4 cellular contexts compared by ENCODE assay signal in the genomic region with DNA sequence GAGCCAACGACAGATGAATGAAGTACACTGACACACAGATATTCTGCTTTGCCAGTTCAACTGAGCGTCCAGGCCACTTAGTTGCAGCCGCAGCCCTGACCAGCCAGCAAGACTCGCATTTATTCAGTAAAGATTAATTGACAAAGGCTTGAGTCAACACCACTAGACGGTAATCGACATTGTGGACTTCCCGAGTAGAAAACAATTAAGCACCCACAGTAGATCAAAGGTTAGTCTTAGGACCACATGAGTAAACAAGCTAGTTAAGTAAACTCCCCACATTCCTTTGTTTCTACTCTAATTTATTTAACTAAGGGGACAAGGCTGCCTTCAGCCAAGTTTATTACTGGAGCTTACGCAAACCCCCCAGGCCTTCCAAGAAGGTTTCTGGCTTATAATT.
DNase-seq lines count a peak whose midpoint lies in the region; ATAC-seq, FAIRE-seq and TF ChIP-seq lines count a peak whose summit lies in the region.
"Not testable (repeated sequence)": the region's sequence is repeated elsewhere in the genome, so short reads cannot be mapped to it uniquely, and the experiment has no call there.

No MANE protein-coding gene starts in this region.

- H2AFZ ChIP-seq in HepG2 (ENCODE audit: low read length), result not testable (repeated sequence)

- H3K79me2 ChIP-seq in HepG2 (ENCODE audit: insufficient read depth, low read length), result not testable (repeated sequence)

- not testable (repeated sequence) for BruUV-seq in HepG2 (replicated peaks; lab: Mats Ljungman, UMichigan)

- peak; percentile 8 for FAIRE-seq in HepG2 (lab: Jason Lieb, UNC)

- DNase-seq in HT-29 (ENCODE audit: low spot score), result peak; percentile 67
- peak; percentile 28 for DNase-seq in activated CD4-positive, alpha-beta T cell treated with anti-CD3 and anti-CD28 coated beads, Interleukin-2, amount 10 ng/mL, durations not matched to agents 24 days and 14 days
- not testable (repeated sequence) for DNase-seq in chondrocyte (ENCODE audit: low spot score)
- DNase-seq in HepG2 (ENCODE audit: low spot score), result peak; percentile 95

- H3K36me3 Mint-ChIP-seq in activated CD4-positive, alpha-beta T cell treated with anti-CD3 and anti-CD28 coated beads, Interleukin-2, amount 10 ng/mL, durations not matched to agents 24 days and 14 days (ENCODE audit: low read depth), result not testable (repeated sequence)
- H3K36me3 Mint-ChIP-seq in chondrocyte (ENCODE audit: low read depth), result peaks cover 44% of the 10 kb centered on the region

- H3K4me3 Mint-ChIP-seq in activated CD4-positive, alpha-beta T cell treated with anti-CD3 and anti-CD28 coated beads, Interleukin-2, amount 10 ng/mL, durations not matched to agents 24 days and 14 days; chondrocyte (ENCODE audit: unreplicated experiment): not testable (repeated sequence)

- peaks cover 45% of the 10 kb centered on the region for H3K9me3 ChIP-seq in HepG2 (ENCODE audit: low read length)

- H3K4me1 ChIP-seq in HepG2 (ENCODE audit: insufficient read depth, low read length), result peaks cover 24% of the 10 kb centered on the region

- H3K27me3 ChIP-seq in HepG2 (ENCODE audit: control insufficient read depth in 1 of 2, insufficient read depth in 2 of 2, low read length in 2 of 2), result not testable (repeated sequence)

- not testable (repeated sequence) for H3K27ac Mint-ChIP-seq in activated CD4-positive, alpha-beta T cell treated with anti-CD3 and anti-CD28 coated beads, Interleukin-2, amount 10 ng/mL, durations not matched to agents 24 days and 14 days
- peak overlapping the region; percentile 17 for H3K27ac Mint-ChIP-seq in chondrocyte (ENCODE audit: unreplicated experiment)

- not testable (repeated sequence) for H3K4me1 Mint-ChIP-seq in activated CD4-positive, alpha-beta T cell treated with anti-CD3 and anti-CD28 coated beads, Interleukin-2, amount 10 ng/mL, durations not matched to agents 24 days and 14 days
- H3K4me1 Mint-ChIP-seq in chondrocyte (ENCODE audit: low read depth), result peaks cover 43% of the 10 kb centered on the region

- not testable (repeated sequence) for H3K9ac ChIP-seq in HepG2 (ENCODE audit: insufficient read depth, low read depth, low read length)

- CTCF ChIA-PET in HepG2 (lab: Yijun Ruan, JAX; ENCODE audit: low intra/inter-chr PET ratio, low total read pairs), result not testable (repeated sequence)

- H3K27me3 Mint-ChIP-seq in activated CD4-positive, alpha-beta T cell treated with anti-CD3 and anti-CD28 coated beads, Interleukin-2, amount 10 ng/mL, durations not matched to agents 24 days and 14 days, result peaks cover 12% of the 10 kb centered on the region
- not testable (repeated sequence) for H3K27me3 Mint-ChIP-seq in chondrocyte (ENCODE audit: low read depth)

- H3K36me3 ChIP-seq in HepG2 (replicated peaks in 1 of 2; ENCODE audit: control insufficient read depth in 1 of 2, insufficient read depth in 2 of 2, low read length in 2 of 2), result not testable (repeated sequence)

- not testable (repeated sequence) for H3K4me3 ChIP-seq in HepG2 (replicated peaks in 1 of 3; ENCODE audit: insufficient read depth in 1 of 3, low read depth in 2 of 3, low read length in 3 of 3)

- not testable (repeated sequence) for H4K20me1 ChIP-seq in HepG2 (ENCODE audit: insufficient read depth, low read length)

- not testable (repeated sequence) for H3K9me3 Mint-ChIP-seq in activated CD4-positive, alpha-beta T cell treated with anti-CD3 and anti-CD28 coated beads, Interleukin-2, amount 10 ng/mL, durations not matched to agents 24 days and 14 days
- H3K9me3 Mint-ChIP-seq in chondrocyte (ENCODE audit: low read depth), result peaks cover 33% of the 10 kb centered on the region

- intact Hi-C loops in activated CD4-positive, alpha-beta T cell treated with anti-CD3 and anti-CD28 coated beads, Interleukin-2, amount 10 ng/mL, durations not matched to agents 24 days and 14 days (cut with micrococcal nuclease); HepG2 (cut with micrococcal nuclease; ENCODE audit: unreplicated experiment): not testable (repeated sequence)

- TF ChIP-seq RAD21 in HepG2 (CRISPR knock-in tag; IDR thresholded peaks at IDR 0.05), result not testable (repeated sequence)

- in situ Hi-C loops in HepG2 (cut with HindIII; ENCODE audit: extremely low pct_ligation_motif_present, low pct_unique_long_range_greater_than_20kb), result not testable (repeated sequence)

- POLR2A ChIA-PET in HepG2 (lab: Yijun Ruan, JAX), result interaction anchor here (1.0 to 1.1 kb wide), 3 partner anchors 13 to 173 kb away, joined by 3 to 4 read pairs (median 3); partner anchors contain the start of gene EPS8

- ATAC-seq in HepG2, result peak; percentile 68

- not testable (repeated sequence) for H3K4me2 ChIP-seq in HepG2 (ENCODE audit: low read depth, low read length)

- TF ChIP-seq POLR2A in HepG2 (IDR thresholded peaks at IDR 0.05; ENCODE audit: insufficient read depth in 1 of 2, low read depth in 2 of 2, low read length in 2 of 2), result not testable (repeated sequence)

- peak in 1 of 2 experiments; percentile 86; a peak in 2 of 4 replicates for TF ChIP-seq EP300 in HepG2 (IDR thresholded peaks at IDR 0.05; ENCODE audit: low read depth in 2 of 2, low read length in 2 of 2)
- TF ChIP-seq EP300 in HepG2 (CRISPR knock-in tag; IDR thresholded peaks at IDR 0.05; ENCODE audit: borderline replicate concordance), result peak; percentile 71; the same call in 1 of the 2 replicates

- H3K27ac ChIP-seq in HepG2 (ENCODE audit: extremely low read length, insufficient read depth, low read length), result peak overlapping the region; percentile 64

- WGBS in HepG2 (ENCODE audit: low lambda C conversion rate), result 13% methylated on average over 8 of the region's 8 CpGs

- TF ChIP-seq CTCF in chondrocyte (IDR thresholded peaks at IDR 0.05); HepG2 (CRISPR knock-in tag; IDR thresholded peaks at IDR 0.05): not testable (repeated sequence)

TF ChIP-seq in HepG2, 621 proteins besides CTCF, POLR2A, EP300 and RAD21 (continues in another document):
- TF ChIP-seq GMEB1 (CRISPR knock-in tag; IDR thresholded peaks at IDR 0.05; ENCODE audit: borderline replicate concordance), result peak; percentile 28; the same call in 1 of the 2 replicates
- peak; percentile 52 for TF ChIP-seq CBX1 (IDR thresholded peaks at IDR 0.05; ENCODE audit: low read depth)
- TF ChIP-seq, protein P1, sequence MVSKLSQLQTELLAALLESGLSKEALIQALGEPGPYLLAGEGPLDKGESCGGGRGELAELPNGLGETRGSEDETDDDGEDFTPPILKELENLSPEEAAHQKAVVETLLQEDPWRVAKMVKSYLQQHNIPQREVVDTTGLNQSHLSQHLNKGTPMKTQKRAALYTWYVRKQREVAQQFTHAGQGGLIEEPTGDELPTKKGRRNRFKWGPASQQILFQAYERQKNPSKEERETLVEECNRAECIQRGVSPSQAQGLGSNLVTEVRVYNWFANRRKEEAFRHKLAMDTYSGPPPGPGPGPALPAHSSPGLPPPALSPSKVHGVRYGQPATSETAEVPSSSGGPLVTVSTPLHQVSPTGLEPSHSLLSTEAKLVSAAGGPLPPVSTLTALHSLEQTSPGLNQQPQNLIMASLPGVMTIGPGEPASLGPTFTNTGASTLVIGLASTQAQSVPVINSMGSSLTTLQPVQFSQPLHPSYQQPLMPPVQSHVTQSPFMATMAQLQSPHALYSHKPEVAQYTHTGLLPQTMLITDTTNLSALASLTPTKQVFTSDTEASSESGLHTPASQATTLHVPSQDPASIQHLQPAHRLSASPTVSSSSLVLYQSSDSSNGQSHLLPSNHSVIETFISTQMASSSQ (IDR thresholded peaks at IDR 0.05; ENCODE audit: low read depth), result peak; percentile 63
- TF ChIP-seq, protein P1 (CRISPR knock-in tag; IDR thresholded peaks at IDR 0.05; ENCODE audit: borderline replicate concordance), result peak; percentile 56; the same call in 1 of the 2 replicates
- TF ChIP-seq FOXJ3 (CRISPR knock-in tag; IDR thresholded peaks at IDR 0.05; ENCODE audit: borderline replicate concordance), result peak; percentile 84; the same call in 1 of the 2 replicates
- TF ChIP-seq ZNF264 (CRISPR knock-in tag; IDR thresholded peaks at IDR 0.05), result 0 out of 2 replicates have a peak, but pooled peaks have one; percentile 14
- TF ChIP-seq, protein P2, sequence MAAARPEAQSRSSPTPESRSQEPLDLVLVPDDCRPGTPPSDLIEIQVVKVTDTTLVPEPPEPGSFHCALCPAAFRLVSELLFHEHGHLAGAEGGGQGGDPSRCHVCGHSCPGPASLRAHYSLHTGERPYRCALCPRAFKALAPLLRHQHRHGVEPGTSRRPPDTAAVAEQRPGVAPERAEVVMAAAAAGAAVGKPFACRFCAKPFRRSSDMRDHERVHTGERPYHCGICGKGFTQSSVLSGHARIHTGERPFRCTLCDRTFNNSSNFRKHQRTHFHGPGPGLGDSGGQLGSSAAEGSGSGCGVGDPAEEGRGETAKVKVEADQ (CRISPR knock-in tag; IDR thresholded peaks at IDR 0.05; ENCODE audit: borderline replicate concordance), result peak; percentile 59; the same call in 1 of the 2 replicates
- TF ChIP-seq DPF2 (CRISPR knock-in tag; IDR thresholded peaks at IDR 0.05; ENCODE audit: borderline replicate concordance, low read depth), result peak; percentile 13; the same call in 1 of the 2 replicates
